Comparison of ENCODE assay signal across 14 cellular contexts in genomic region chr14:92362781-92363235, GRCh38. TPM values are rescaled to one million over a fixed set of nuclear protein-coding genes. Genes with fewer than 3 reads are reported as not detected.
DNase-seq lines count a peak whose midpoint lies in the region; ATAC-seq, FAIRE-seq and TF ChIP-seq lines count a peak whose summit lies in the region.
"Had no signal": no experiment of that assay in that cellular context is flagged by ENCODE, and none has a peak within 500 bp of the region (broad histone marks: within the 10 kb centered on the region; RNA-seq: fewer than 3 reads in every experiment).

No MANE protein-coding gene starts in this region.

- intact Hi-C loops in heart left ventricle (cut with DNase I) = no loop called here
- intact Hi-C loops in OCI-LY7 (cut with micrococcal nuclease; ENCODE audit: unreplicated experiment) = no loop called here

- H3K79me2 ChIP-seq in OCI-LY7 (ENCODE audit: insufficient read depth, low read depth, low read length) = no peaks in the 10 kb centered on the region

- H3K4me1 Mint-ChIP-seq in naive thymus-derived CD8-positive, alpha-beta T cell = peaks cover 0 to 2% (median 0%) of the 10 kb centered on the region in 4 donors
- H3K4me1 Mint-ChIP-seq in CD8-positive, alpha-beta memory T cell = no peaks in the 10 kb centered on the region

- H4K20me1 ChIP-seq in OCI-LY7 (ENCODE audit: insufficient read depth, low read length) = no peaks in the 10 kb centered on the region

- BruUV-seq in OCI-LY7 (replicated peaks; lab: Mats Ljungman, UMichigan) = no TSS peak

- H3K27ac Mint-ChIP-seq in naive thymus-derived CD8-positive, alpha-beta T cell = no peak overlapping the region
- no peak overlapping the region for H3K27ac Mint-ChIP-seq in CD8-positive, alpha-beta memory T cell
- H3K27ac Mint-ChIP-seq: stimulated activated naive CD8-positive, alpha-beta T cell treated with anti-CD3 and anti-CD28 coated beads, Interleukin-15, Interleukin-2, amounts not matched to agents 100 ng/mL and 50 ng/mL, for 24 hours had no signal

- CTCF ChIA-PET in CD8-positive, alpha-beta memory T cell (lab: Charles Lee) = no interaction called here
- CTCF ChIA-PET in OCI-LY7 (lab: Charles Lee; ENCODE audit: unreplicated experiment) = no interaction called here

- H3K36me3 ChIP-seq in right atrium auricular region (no peaks in the 10 kb centered on the region), heart left ventricle (no peaks in the 10 kb centered on the region), OCI-LY7 (ENCODE audit: insufficient read depth, low read length) (no peaks in the 10 kb centered on the region)
- no peaks in the 10 kb centered on the region for H3K36me3 ChIP-seq in CD8-positive, alpha-beta memory T cell (ENCODE audit: insufficient read depth, low read length)
- H3K36me3 ChIP-seq: SJSA1 had no signal

- DNase-seq in right atrium auricular region (ENCODE audit: low spot score) (peak; percentile 60), heart left ventricle (no peak), NCI-H69 (lab: John Stamatoyannopoulos, UW) (peak; percentile 56), iPS-NIHi11 (ENCODE audit: low spot score) (peak; percentile 49), D721Med (ENCODE audit: insufficient read length, low spot score) (no peak), OCI-LY7 (ENCODE audit: low spot score) (no peak)
- no peak for DNase-seq in naive thymus-derived CD8-positive, alpha-beta T cell
- DNase-seq in CD8-positive, alpha-beta memory T cell = no peak
- DNase-seq: stimulated activated CD4-positive, alpha-beta T cell treated with anti-CD3 and anti-CD28 coated beads, Interleukin-12 subunit alpha, Interleukin-12 subunit beta, amount 100 ng/mL, for 4 hours had no signal

- ATAC-seq in heart left ventricle = no peak
- ATAC-seq in naive thymus-derived CD8-positive, alpha-beta T cell = no peak

- 67 to 80% (median 74%) methylated on average over 6 to 14 of the region's 14 CpGs for WGBS in heart left ventricle, 4 donors

- peaks cover 6 to 20% (median 14%) of the 10 kb centered on the region in 5 donors for H3K27me3 Mint-ChIP-seq in naive thymus-derived CD8-positive, alpha-beta T cell
- H3K27me3 Mint-ChIP-seq in CD8-positive, alpha-beta memory T cell = peaks cover 22 to 39% of the 10 kb centered on the region in 2 donors

- H3K27me3 ChIP-seq in right atrium auricular region (no peaks in the 10 kb centered on the region), heart left ventricle (peaks cover 0 to 28% (median 4%) of the 10 kb centered on the region in 9 donors)
- H3K27me3 ChIP-seq in CD8-positive, alpha-beta memory T cell (ENCODE audit: insufficient read depth, low read length, poor library complexity, severe bottlenecking) = no peaks in the 10 kb centered on the region
- H3K27me3 ChIP-seq: SJSA1 had no signal

- H3K36me3 Mint-ChIP-seq in naive thymus-derived CD8-positive, alpha-beta T cell = no peaks in the 10 kb centered on the region
- no peaks in the 10 kb centered on the region for H3K36me3 Mint-ChIP-seq in CD8-positive, alpha-beta memory T cell

- no peak overlapping the region for H3K4me3 ChIP-seq in right atrium auricular region
- no peak overlapping the region for H3K4me3 ChIP-seq in heart left ventricle
- no peak overlapping the region for H3K4me3 ChIP-seq in CD8-positive, alpha-beta memory T cell (ENCODE audit: low read length)
- no peak overlapping the region for H3K4me3 ChIP-seq in OCI-LY7 (ENCODE audit: low read depth, low read length, poor library complexity, severe bottlenecking)
- H3K4me3 ChIP-seq: SJSA1 had no signal

- no peaks in the 10 kb centered on the region for H3K9me2 ChIP-seq in OCI-LY7 (ENCODE audit: insufficient read depth, low read length)

- H3K27ac ChIP-seq in right atrium auricular region = no peak overlapping the region
- H3K27ac ChIP-seq in heart left ventricle = no peak overlapping the region
- H3K27ac ChIP-seq in CD8-positive, alpha-beta memory T cell (ENCODE audit: low read depth, low read length) = no peak overlapping the region
- H3K27ac ChIP-seq in OCI-LY7 (ENCODE audit: low read depth, low read length, poor library complexity, severe bottlenecking) = no peak overlapping the region
- H3K27ac ChIP-seq: HL-60, SJSA1 had no signal

- no peak overlapping the region for H3K4me3 Mint-ChIP-seq in naive thymus-derived CD8-positive, alpha-beta T cell
- no peak overlapping the region for H3K4me3 Mint-ChIP-seq in CD8-positive, alpha-beta memory T cell
- H3K4me3 Mint-ChIP-seq: stimulated activated naive CD8-positive, alpha-beta T cell treated with anti-CD3 and anti-CD28 coated beads, Interleukin-15, Interleukin-2, amounts not matched to agents 100 ng/mL and 50 ng/mL, for 24 hours had no signal

- H3K9me3 Mint-ChIP-seq in naive thymus-derived CD8-positive, alpha-beta T cell = no peaks in the 10 kb centered on the region
- H3K9me3 Mint-ChIP-seq in CD8-positive, alpha-beta memory T cell = no peaks in the 10 kb centered on the region
- H3K9me3 Mint-ChIP-seq: stimulated activated naive CD8-positive, alpha-beta T cell treated with anti-CD3 and anti-CD28 coated beads, Interleukin-15, Interleukin-2, amounts not matched to agents 100 ng/mL and 50 ng/mL, for 24 hours had no signal

- H3K9me3 ChIP-seq in right atrium auricular region = no peaks in the 10 kb centered on the region
- H3K9me3 ChIP-seq in heart left ventricle = no peaks in the 10 kb centered on the region
- H3K9me3 ChIP-seq in CD8-positive, alpha-beta memory T cell (ENCODE audit: low read length) = no peaks in the 10 kb centered on the region
- no peaks in the 10 kb centered on the region for H3K9me3 ChIP-seq in OCI-LY7 (ENCODE audit: low read length)
- H3K9me3 ChIP-seq: SJSA1 had no signal

- no peak for TF ChIP-seq POLR2A in heart left ventricle (IDR thresholded peaks at IDR 0.05)

- no peak overlapping the region for H2AFZ ChIP-seq in OCI-LY7 (ENCODE audit: low read length)

- POLR2A ChIA-PET in naive thymus-derived CD8-positive, alpha-beta T cell (lab: Charles Lee) = no interaction called here
- POLR2A ChIA-PET in CD8-positive, alpha-beta memory T cell (lab: Charles Lee) = no interaction called here
- POLR2A ChIA-PET in OCI-LY7 (lab: Charles Lee) = no interaction called here

- H3K4me1 ChIP-seq in right atrium auricular region (no peaks in the 10 kb centered on the region), heart left ventricle (no peaks in the 10 kb centered on the region), OCI-LY7 (ENCODE audit: insufficient read depth, low read length, poor library complexity, severe bottlenecking) (no peaks in the 10 kb centered on the region)
- H3K4me1 ChIP-seq in CD8-positive, alpha-beta memory T cell (ENCODE audit: insufficient read depth, low read length) = no peaks in the 10 kb centered on the region
- H3K4me1 ChIP-seq: SJSA1 had no signal

- no peak overlapping the region for H3K4me2 ChIP-seq in OCI-LY7 (ENCODE audit: low read length)

- FAIRE-seq in D721Med (lab: Jason Lieb, UNC) = no peak
- FAIRE-seq: frontal cortex had no signal

- TF ChIP-seq CTCF in right atrium auricular region (IDR thresholded peaks at IDR 0.05) = no peak
- no peak for TF ChIP-seq CTCF in heart left ventricle (IDR thresholded peaks at IDR 0.05)
- TF ChIP-seq CTCF in D721Med (IDR thresholded peaks at IDR 0.05; ENCODE audit: insufficient read depth, missing control alignments) = no peak
- TF ChIP-seq CTCF in OCI-LY7 (conservative IDR thresholded peaks at IDR 0.05; ENCODE audit: low read length) = no peak

RNA-seq across cellular contexts. Expression of gene SLC24A4, which starts 39.8 kb away (rescaled TPM):
- total RNA-seq in right atrium auricular region (under 1 TPM; 0.04 to 0.24 TPM), heart left ventricle (1 to 10 TPM in 1 of 9 donors, under 1 TPM in 8; 0.05 to 1.6 (median 0.24) TPM), OCI-LY7 (2022) (not detected in 2 replicates)
- polyA plus RNA-seq in heart left ventricle = under 1 TPM; 0.08 to 0.19 TPM
- not detected for total RNA-seq in naive thymus-derived CD8-positive, alpha-beta T cell
- under 1 TPM in 1 of 3 donors, not detected in 2; 0.05 TPM for polyA plus RNA-seq in naive thymus-derived CD8-positive, alpha-beta T cell
- total RNA-seq in CD8-positive, alpha-beta memory T cell = under 1 TPM in 1 of 2 experiments, not detected in 1; 0.04 TPM
- not detected for polyA plus RNA-seq in CD8-positive, alpha-beta memory T cell
- total RNA-seq in OCI-LY7 (2014; rRNA removed; shearing (Covaris generic)) = not detected in 2 replicates
- total RNA-seq: activated CD8-positive, alpha-beta memory T cell treated with anti-CD3 and anti-CD28 coated beads for 36 hours had no signal

Comparison
In these comparisons a context has a peak if more than half of its experiments do, and no peak if none do; other contexts are left out.
1. DNase-seq: peak in right atrium auricular region (single experiment), NCI-H69 (single experiment) and iPS-NIHi11 (single experiment); none in heart left ventricle (0 of 5), D721Med (single experiment), naive thymus-derived CD8-positive, alpha-beta T cell (0 of 10), CD8-positive, alpha-beta memory T cell (0 of 5) and OCI-LY7 (single experiment).